In the genomic region with DNA sequence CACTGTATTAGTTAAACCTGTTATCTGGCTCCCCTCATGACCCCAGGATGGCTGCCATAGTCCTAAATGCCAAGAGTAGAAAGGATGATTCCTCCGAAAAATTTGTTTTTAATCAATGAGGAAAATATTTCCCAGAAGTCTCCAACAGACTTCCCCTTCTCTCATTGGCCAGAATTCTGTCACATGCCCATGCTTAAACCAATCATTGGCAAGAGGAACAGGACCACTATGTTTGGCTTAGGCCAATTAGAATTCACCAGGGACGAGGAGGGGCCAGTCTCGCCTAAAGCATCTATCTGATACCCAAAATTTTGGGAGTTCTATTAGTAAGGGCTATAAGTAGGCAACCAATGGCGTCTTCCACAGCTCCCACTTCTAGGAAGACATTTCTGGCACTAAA, we compare ENCODE assay signal across 17 cellular contexts.
DNase-seq lines count a peak whose midpoint lies in the region; TF ChIP-seq lines count a peak whose summit lies in the region.
"Had no signal": no experiment of that assay in that cellular context is flagged by ENCODE, and none has a peak within 500 bp of the region (broad histone marks: within the 10 kb centered on the region; RNA-seq: fewer than 3 reads in every experiment).

No MANE protein-coding gene starts in this region.

- H3K4me1 ChIP-seq in endodermal cell (ENCODE audit: control insufficient read depth, insufficient read depth, low read length) (no peaks in the 10 kb centered on the region), uterus (no peaks in the 10 kb centered on the region)

- H3K9me3 ChIP-seq in endodermal cell (ENCODE audit: control insufficient read depth, low read length) (peaks cover 33% of the 10 kb centered on the region), uterus (no peaks in the 10 kb centered on the region)
- H3K9me3 ChIP-seq: Caco-2 had no signal

- no peak overlapping the region for H3K4me3 Mint-ChIP-seq in endodermal cell
- H3K4me3 Mint-ChIP-seq: B cell; CD4-positive, alpha-beta T cell; CD8-positive, alpha-beta T cell had no signal

- no peak overlapping the region for H3K9ac ChIP-seq in endodermal cell (ENCODE audit: extremely low read depth, low read length, poor library complexity, severe bottlenecking)
- H3K9ac ChIP-seq: BLaER1 treated with 17β-estradiol and CSF1 and Interleukin-3, amounts not matched to agents 10 nM and 100 nM had no signal

- 93 to 100% methylated on average over 3 to 4 of the region's 4 CpGs for WGBS in endodermal cell (ENCODE audit: insufficient coverage in 1 of 2, insufficient read length in 1 of 2), 2 experiments

- no peaks in the 10 kb centered on the region for H3K27me3 Mint-ChIP-seq in endodermal cell (ENCODE audit: insufficient read depth)
- H3K27me3 Mint-ChIP-seq: B cell had no signal

- peaks cover 2% of the 10 kb centered on the region for H3K9me3 Mint-ChIP-seq in endodermal cell
- H3K9me3 Mint-ChIP-seq: CD4-positive, alpha-beta T cell; CD8-positive, alpha-beta T cell had no signal

- intact Hi-C loops in uterus (cut with DNase I; ENCODE audit: low total_unique reads): no loop called here

- peaks cover 29% of the 10 kb centered on the region for H3K4me1 Mint-ChIP-seq in endodermal cell

- no peak for TF ChIP-seq CTCF in endodermal cell (conservative IDR thresholded peaks at IDR 0.05)
- no peak for TF ChIP-seq CTCF in uterus (IDR thresholded peaks at IDR 0.05)

- TF ChIP-seq POLR2A in uterus (IDR thresholded peaks at IDR 0.05): no peak

- DNase-seq in endodermal cell (no peak), uterus (no peak), NCI-H1436 (lab: John Stamatoyannopoulos, UW) (no peak), AG20443 (ENCODE audit: low spot score) (no peak)
- DNase-seq: 8988T; ACHN; AML-193; Caco-2; Calu3; CD4-positive, alpha-beta T cell; CD8-positive, alpha-beta T cell; DMS79 treated with DMSO at 0.1 percent for 48 hours; GF-D8 had no signal

- no peaks in the 10 kb centered on the region for H3K27me3 ChIP-seq in endodermal cell (ENCODE audit: control insufficient read depth, insufficient read depth, low read length, poor library complexity, severe bottlenecking)
- no peaks in the 10 kb centered on the region for H3K27me3 ChIP-seq in uterus
- H3K27me3 ChIP-seq: BLaER1 treated with 17β-estradiol and CSF1 and Interleukin-3, amounts not matched to agents 10 nM and 100 nM had no signal

- H3K36me3 Mint-ChIP-seq in endodermal cell (ENCODE audit: low read depth): peaks cover 75% of the 10 kb centered on the region
- H3K36me3 Mint-ChIP-seq: CD8-positive, alpha-beta T cell had no signal

- H3K27ac ChIP-seq in endodermal cell (ENCODE audit: low read depth, low read length): no peak overlapping the region
- no peak overlapping the region for H3K27ac ChIP-seq in uterus
- H3K27ac ChIP-seq: BLaER1 treated with 17β-estradiol and CSF1 and Interleukin-3, amounts not matched to agents 10 nM and 100 nM; C4-2B had no signal

- H3K4me3 ChIP-seq in endodermal cell (ENCODE audit: low read length): peak overlapping the region; percentile 20
- no peak overlapping the region for H3K4me3 ChIP-seq in uterus
- H3K4me3 ChIP-seq: BLaER1 treated with 17β-estradiol and CSF1 and Interleukin-3, amounts not matched to agents 10 nM and 100 nM had no signal

- TF ChIP-seq EP300 in Ishikawa (IDR thresholded peaks at IDR 0.05; ENCODE audit: borderline replicate concordance): no peak

- H3K27ac Mint-ChIP-seq in endodermal cell: no peak overlapping the region
- H3K27ac Mint-ChIP-seq: B cell; CD4-positive, alpha-beta T cell; CD8-positive, alpha-beta T cell had no signal

- peaks cover 59% of the 10 kb centered on the region for H3K36me3 ChIP-seq in endodermal cell (ENCODE audit: control insufficient read depth, insufficient read depth, low read length)
- no peaks in the 10 kb centered on the region for H3K36me3 ChIP-seq in uterus

- TF ChIP-seq RAD21 in Ishikawa (IDR thresholded peaks at IDR 0.05; ENCODE audit: low read depth): no peak

TF ChIP-seq in Ishikawa, 13 proteins besides CTCF, POLR2A, EP300 and RAD21:
- TF ChIP-seq TEAD4 (IDR thresholded peaks at IDR 0.05): no peak
- TF ChIP-seq, protein P1, sequence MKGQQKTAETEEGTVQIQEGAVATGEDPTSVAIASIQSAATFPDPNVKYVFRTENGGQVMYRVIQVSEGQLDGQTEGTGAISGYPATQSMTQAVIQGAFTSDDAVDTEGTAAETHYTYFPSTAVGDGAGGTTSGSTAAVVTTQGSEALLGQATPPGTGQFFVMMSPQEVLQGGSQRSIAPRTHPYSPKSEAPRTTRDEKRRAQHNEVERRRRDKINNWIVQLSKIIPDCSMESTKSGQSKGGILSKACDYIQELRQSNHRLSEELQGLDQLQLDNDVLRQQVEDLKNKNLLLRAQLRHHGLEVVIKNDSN (IDR thresholded peaks at IDR 0.05): peak; percentile 44; the same call in 1 of the 2 replicates
TF ChIP-seq in Ishikawa: peak in this region for 1.
